10 cellular contexts compared by ENCODE assay signal in the genomic region with DNA sequence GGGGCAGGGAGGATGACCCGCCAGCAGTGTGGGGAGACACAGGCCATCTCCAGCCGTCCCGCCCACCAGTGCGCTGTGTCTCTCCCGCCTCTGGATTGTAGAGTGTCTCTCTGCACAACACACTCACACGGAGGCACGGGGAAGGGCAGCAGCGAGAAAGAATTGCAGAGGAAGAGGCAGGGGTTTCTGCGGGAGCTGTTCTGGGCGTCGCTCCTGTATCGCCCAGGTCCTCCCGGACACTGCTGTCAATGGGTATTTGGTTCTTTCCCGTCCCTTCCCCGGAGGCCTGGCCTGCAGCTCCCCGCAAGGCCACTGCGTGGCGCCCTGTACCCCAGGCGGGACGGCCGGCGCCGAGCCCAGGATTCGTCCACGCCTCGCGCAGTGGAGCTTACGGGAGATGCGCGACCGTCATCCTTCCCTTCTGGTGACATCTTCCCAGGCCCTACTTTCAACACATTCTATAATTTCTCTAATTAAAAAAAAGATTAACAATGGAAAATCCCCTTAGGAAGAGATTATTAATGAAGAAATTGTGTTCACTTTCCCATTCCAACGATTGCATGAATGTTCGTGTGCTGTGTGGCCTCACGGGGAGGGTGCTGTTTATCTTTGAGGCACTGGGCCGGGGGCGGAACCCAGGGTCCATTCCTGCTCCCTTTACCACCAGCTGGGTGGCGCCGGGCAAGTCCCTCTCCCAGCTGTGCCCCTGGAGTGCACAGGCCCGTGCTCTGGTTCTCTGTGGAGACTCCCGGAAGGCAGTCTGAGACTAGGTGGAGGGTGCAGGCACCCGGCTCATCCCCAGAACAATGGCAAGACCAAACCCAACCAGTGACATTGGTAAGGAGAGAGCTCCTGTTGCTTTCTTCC.
DNase-seq lines count a peak whose midpoint lies in the region; ATAC-seq and TF ChIP-seq lines count a peak whose summit lies in the region.
"Had no signal": no experiment of that assay in that cellular context is flagged by ENCODE, and none has a peak within 500 bp of the region (broad histone marks: within the 10 kb centered on the region; RNA-seq: fewer than 3 reads in every experiment).

No MANE protein-coding gene starts in this region.

- H3K27ac Mint-ChIP-seq in glutamatergic neuron (ENCODE audit: unreplicated experiment) = no peak overlapping the region
- H3K27ac Mint-ChIP-seq: natural killer cell had no signal

- TF ChIP-seq POLR2A in sigmoid colon (IDR thresholded peaks at IDR 0.05) = no peak

- no peak overlapping the region for H2AFZ ChIP-seq in OCI-LY3 (ENCODE audit: low read depth, low read length)

- intact Hi-C loops in sigmoid colon (cut with DNase I) = no loop called here

- peaks cover 4% of the 10 kb centered on the region for H3K9me3 Mint-ChIP-seq in activated T-cell treated with anti-CD3 and anti-CD28 coated beads, Interleukin-2, amount 50 U/mL, for 4 hours
- H3K9me3 Mint-ChIP-seq in glutamatergic neuron (ENCODE audit: unreplicated experiment) = peaks cover 7% of the 10 kb centered on the region

- H3K4me1 ChIP-seq in OCI-LY3 (ENCODE audit: low read length) = no peaks in the 10 kb centered on the region
- H3K4me1 ChIP-seq in sigmoid colon = peaks cover 0 to 8% (median 0%) of the 10 kb centered on the region in 4 donors

- no peak for ATAC-seq in activated T-cell treated with anti-CD3 and anti-CD28 coated beads, Interleukin-2, amount 50 U/mL, for 4 hours
- ATAC-seq in HG03045 (IDR thresholded peaks at IDR 0.05; ENCODE audit: unreplicated experiment) (no peak), GM18517 (IDR thresholded peaks at IDR 0.05; ENCODE audit: unreplicated experiment) (no peak)

- no peak for TF ChIP-seq EP300 in sigmoid colon (IDR thresholded peaks at IDR 0.05)

- TF ChIP-seq CTCF in OCI-LY3 (IDR thresholded peaks at IDR 0.05; ENCODE audit: low read depth, low read length) (peak; percentile 28), glutamatergic neuron (IDR thresholded peaks at IDR 0.05; ENCODE audit: partially characterized antibody, unreplicated experiment) (peak; percentile 91), sigmoid colon (IDR thresholded peaks at IDR 0.05) (peak in 2 of 4 experiments; percentile 28 to 33)

- H3K4me3 ChIP-seq in OCI-LY3 (ENCODE audit: low read length) (no peak overlapping the region), sigmoid colon (no peak overlapping the region)

- H3K27ac ChIP-seq in OCI-LY3 (ENCODE audit: low read length) (no peak overlapping the region), sigmoid colon (no peak overlapping the region)

- H3K79me2 ChIP-seq in OCI-LY3 (ENCODE audit: low read length) = no peaks in the 10 kb centered on the region

- H3K4me3 Mint-ChIP-seq in activated T-cell treated with anti-CD3 and anti-CD28 coated beads, Interleukin-2, amount 50 U/mL, for 4 hours = no peak overlapping the region
- H3K4me3 Mint-ChIP-seq in glutamatergic neuron (ENCODE audit: unreplicated experiment) = no peak overlapping the region
- H3K4me3 Mint-ChIP-seq: natural killer cell had no signal

- no peaks in the 10 kb centered on the region for H3K9me3 ChIP-seq in OCI-LY3 (ENCODE audit: insufficient read depth, low read length)
- H3K9me3 ChIP-seq in sigmoid colon = no peaks in the 10 kb centered on the region

- no peaks in the 10 kb centered on the region for H3K36me3 ChIP-seq in OCI-LY3 (replicated peaks; ENCODE audit: low read depth, low read length)
- H3K36me3 ChIP-seq in sigmoid colon = no peaks in the 10 kb centered on the region

- WGBS in sigmoid colon, 2 donors = 16 to 19% methylated on average over 41 of the region's 41 CpGs

- DNase-seq in activated T-cell treated with anti-CD3 and anti-CD28 coated beads for 48 hours (ENCODE audit: low read depth) = peak; percentile 12
- no peak for DNase-seq in activated T-cell treated with anti-CD3 and anti-CD28 coated beads, Interleukin-2, amount 50 U/mL, for 4 hours
- DNase-seq in glutamatergic neuron = peak; percentile 91
- peak; percentile 48 for DNase-seq in sigmoid colon
- DNase-seq in NCI-H1694 (lab: John Stamatoyannopoulos, UW) = no peak
- DNase-seq: KG1, natural killer cell had no signal

- H4K20me1 ChIP-seq in OCI-LY3 (ENCODE audit: insufficient read depth, low read length) = no peaks in the 10 kb centered on the region

- H3K27me3 ChIP-seq in OCI-LY3 (ENCODE audit: low read depth, low read length) (no peaks in the 10 kb centered on the region; the same call in 1 of the 2 replicates), sigmoid colon (peaks cover 10 to 42% (median 22%) of the 10 kb centered on the region in 3 donors)

- peaks cover 10% of the 10 kb centered on the region for H3K27me3 Mint-ChIP-seq in activated T-cell treated with anti-CD3 and anti-CD28 coated beads, Interleukin-2, amount 50 U/mL, for 4 hours (ENCODE audit: low read depth)
- H3K27me3 Mint-ChIP-seq in glutamatergic neuron (ENCODE audit: unreplicated experiment) = peaks cover 17% of the 10 kb centered on the region

- no peak overlapping the region for H3K4me2 ChIP-seq in OCI-LY3 (ENCODE audit: low read length)

- H3K36me3 Mint-ChIP-seq in activated T-cell treated with anti-CD3 and anti-CD28 coated beads, Interleukin-2, amount 50 U/mL, for 4 hours (ENCODE audit: insufficient read depth) = no peaks in the 10 kb centered on the region
- H3K36me3 Mint-ChIP-seq in glutamatergic neuron (ENCODE audit: unreplicated experiment) = no peaks in the 10 kb centered on the region
- H3K36me3 Mint-ChIP-seq: natural killer cell had no signal

- H3K4me1 Mint-ChIP-seq in activated T-cell treated with anti-CD3 and anti-CD28 coated beads, Interleukin-2, amount 50 U/mL, for 4 hours (ENCODE audit: low read depth) = no peaks in the 10 kb centered on the region
- no peaks in the 10 kb centered on the region for H3K4me1 Mint-ChIP-seq in glutamatergic neuron (ENCODE audit: low read depth, unreplicated experiment)
- H3K4me1 Mint-ChIP-seq: natural killer cell had no signal

- H3K9ac ChIP-seq in OCI-LY3 (ENCODE audit: low read length) = no peak overlapping the region

Comparison
In these comparisons a context has a peak if more than half of its experiments do, and no peak if none do; other contexts are left out.
1. DNase-seq: peak in activated T-cell treated with anti-CD3 and anti-CD28 coated beads for 48 hours (single experiment), glutamatergic neuron (single experiment) and sigmoid colon (single experiment); none in activated T-cell treated with anti-CD3 and anti-CD28 coated beads, Interleukin-2, amount 50 U/mL, for 4 hours (single experiment) and NCI-H1694 (single experiment).